ENCODE assay signal across 1 cellular context in genomic region chr1:156400191-156400920, GRCh38.
TF ChIP-seq lines count a peak whose summit lies in the region.

No MANE protein-coding gene starts in this region.

TF ChIP-seq in H1, 55 proteins besides CTCF, POLR2A, EP300 and RAD21 (continued from another document):
- TF ChIP-seq, protein P1, sequence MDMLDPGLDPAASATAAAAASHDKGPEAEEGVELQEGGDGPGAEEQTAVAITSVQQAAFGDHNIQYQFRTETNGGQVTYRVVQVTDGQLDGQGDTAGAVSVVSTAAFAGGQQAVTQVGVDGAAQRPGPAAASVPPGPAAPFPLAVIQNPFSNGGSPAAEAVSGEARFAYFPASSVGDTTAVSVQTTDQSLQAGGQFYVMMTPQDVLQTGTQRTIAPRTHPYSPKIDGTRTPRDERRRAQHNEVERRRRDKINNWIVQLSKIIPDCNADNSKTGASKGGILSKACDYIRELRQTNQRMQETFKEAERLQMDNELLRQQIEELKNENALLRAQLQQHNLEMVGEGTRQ (IDR thresholded peaks at IDR 0.05; ENCODE audit: low read length), result no peak
- no peak for TF ChIP-seq BRCA1 (IDR thresholded peaks at IDR 0.05; ENCODE audit: low read depth, low read length)
- no peak for TF ChIP-seq MAX (IDR thresholded peaks at IDR 0.05)
- no peak for TF ChIP-seq PHF8 (conservative IDR thresholded peaks at IDR 0.05; ENCODE audit: low read depth, low read length)
- no peak for TF ChIP-seq BCL11A (IDR thresholded peaks at IDR 0.05; ENCODE audit: low read depth in 2 of 2, low read length in 2 of 2)
- TF ChIP-seq POU5F1 (IDR thresholded peaks at IDR 0.05; ENCODE audit: low read depth, low read length), result no peak
- TF ChIP-seq FOSL1 (IDR thresholded peaks at IDR 0.05; ENCODE audit: insufficient read depth, low read depth, low read length), result no peak
- no peak for TF ChIP-seq ASH2L (IDR thresholded peaks at IDR 0.05; ENCODE audit: low read length)
- no peak for TF ChIP-seq MAFK (IDR thresholded peaks at IDR 0.05; ENCODE audit: low read depth, low read length)
- TF ChIP-seq CEBPB (IDR thresholded peaks at IDR 0.05; ENCODE audit: low read depth, low read length), result no peak
- no peak for TF ChIP-seq CHD7 (IDR thresholded peaks at IDR 0.05; ENCODE audit: insufficient replicate concordance, low read length)
- TF ChIP-seq SRF (IDR thresholded peaks at IDR 0.05; ENCODE audit: low read depth, low read length), result no peak
- no peak for TF ChIP-seq CHD2 (IDR thresholded peaks at IDR 0.05; ENCODE audit: low read length)
- no peak for TF ChIP-seq RXRA (IDR thresholded peaks at IDR 0.05; ENCODE audit: insufficient read depth, low read depth, low read length)
